In the genomic region with DNA sequence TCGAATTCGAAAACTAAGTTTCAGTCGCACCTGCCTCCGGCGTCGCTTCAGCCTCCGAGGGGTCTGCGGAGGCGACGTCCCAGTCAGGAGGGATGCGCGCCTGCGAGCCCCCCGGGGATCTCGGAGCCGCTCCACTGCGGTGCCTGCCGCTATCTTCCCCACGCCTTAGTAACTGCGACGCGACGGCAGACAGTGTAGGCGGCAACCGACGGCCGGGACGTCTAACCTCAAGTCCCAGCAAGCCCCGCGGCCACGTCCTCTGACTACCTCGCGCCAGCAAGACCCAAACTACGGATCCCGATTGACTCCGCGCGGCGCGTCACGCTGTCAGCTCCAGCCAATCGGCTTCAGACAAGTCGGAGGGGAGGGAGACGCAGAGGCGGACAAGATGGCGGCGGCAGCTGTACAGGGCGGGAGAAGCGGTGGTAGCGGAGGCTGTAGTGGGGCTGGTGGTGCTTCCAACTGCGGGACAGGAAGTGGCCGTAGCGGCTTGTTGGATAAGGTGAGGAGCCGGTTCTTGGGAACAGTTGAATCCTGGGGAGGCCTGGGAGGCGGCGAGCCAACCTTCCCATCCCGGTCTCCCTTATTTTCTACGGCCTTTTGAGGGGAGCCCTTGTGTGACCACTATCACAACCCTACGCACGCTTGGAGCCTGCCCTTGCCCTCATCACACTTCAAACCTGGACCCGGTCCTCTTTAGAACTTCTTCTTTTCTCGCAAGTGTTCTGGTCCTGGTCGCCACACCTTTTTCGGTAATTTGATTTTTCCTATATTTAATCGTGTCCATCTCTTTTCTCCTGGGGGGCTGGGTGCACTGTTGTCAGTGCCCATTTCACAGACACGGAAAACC, we compare ENCODE assay signal across 8 cellular contexts. TPM values are rescaled to one million over a fixed set of nuclear protein-coding genes. Genes with fewer than 3 reads are reported as not detected.
DNase-seq lines count a peak whose midpoint lies in the region; TF ChIP-seq lines count a peak whose summit lies in the region.

A gene (plus strand): TSS at position 369 of the 850 bp plus-strand sequence. CDS start 20 bp downstream, at position 389.
A gene with protein sequence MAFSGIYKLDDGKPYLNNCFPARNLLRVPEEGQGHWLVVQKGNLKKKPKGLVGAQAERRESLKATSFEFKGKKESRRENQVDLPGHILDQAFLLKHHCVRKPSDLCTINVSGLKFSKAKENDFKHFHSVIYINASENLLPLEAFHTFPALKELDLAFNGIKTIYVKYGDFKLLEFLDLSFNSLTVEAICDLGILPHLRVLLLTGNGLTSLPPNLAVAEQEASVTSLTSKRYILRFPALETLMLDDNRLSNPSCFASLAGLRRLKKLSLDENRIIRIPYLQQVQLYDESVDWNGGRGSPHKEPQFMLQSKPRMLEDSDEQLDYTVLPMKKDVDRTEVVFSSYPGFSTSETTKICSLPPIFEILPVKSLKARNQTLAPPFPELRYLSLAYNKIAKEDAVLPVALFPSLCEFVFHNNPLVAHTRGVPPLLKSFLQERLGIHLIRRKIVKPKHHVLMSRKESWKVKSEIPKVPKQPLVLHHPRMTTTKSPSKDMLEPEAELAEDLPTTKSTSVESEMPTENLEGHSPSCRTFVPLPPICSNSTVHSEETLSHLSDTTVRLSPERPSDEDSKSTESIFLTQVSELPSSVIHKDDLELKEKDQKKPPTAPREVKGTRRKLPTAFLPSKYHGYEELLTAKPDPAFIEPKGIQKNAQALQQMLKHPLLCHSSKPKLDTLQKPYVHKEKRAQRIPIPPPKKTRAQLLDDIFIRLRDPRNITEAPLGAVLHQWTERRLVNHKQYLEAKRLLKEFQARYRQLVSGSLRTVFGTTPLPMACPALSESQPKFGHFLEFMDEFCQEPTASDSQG (minus strand): TSS at position 194 of the 850 bp plus-strand sequence. CDS start 8,213 bp downstream, outside the sequence.

- H3K27ac Mint-ChIP-seq in HFFc6, result peak within 1 kb of the TSS; percentile 97
- H3K27ac Mint-ChIP-seq in activated naive CD4-positive, alpha-beta T cell treated with anti-CD3 and anti-CD28 coated beads, Interleukin-2, amount 50 U/mL, for 24 hours, result peak within 1 kb of the TSS; percentile 95

- no peaks in the 10 kb centered on the region for H3K27me3 ChIP-seq in suprapubic skin

- peaks cover 2% of the 10 kb centered on the region; the same call in 1 of the 2 replicates for H3K9me3 ChIP-seq in SK-N-MC (ENCODE audit: low read depth, low read length)
- no peaks in the 10 kb centered on the region for H3K9me3 ChIP-seq in suprapubic skin

- H3K9me3 Mint-ChIP-seq in HFFc6, result no peaks in the 10 kb centered on the region
- no peaks in the 10 kb centered on the region for H3K9me3 Mint-ChIP-seq in activated naive CD4-positive, alpha-beta T cell treated with anti-CD3 and anti-CD28 coated beads, Interleukin-2, amount 50 U/mL, for 24 hours

- TF ChIP-seq CTCF in HFFc6 (IDR thresholded peaks at IDR 0.05), result no peak
- TF ChIP-seq CTCF in NB4 (IDR thresholded peaks at IDR 0.05; ENCODE audit: low read depth, low read length), result no peak
- TF ChIP-seq CTCF in suprapubic skin (IDR thresholded peaks at IDR 0.05), result no peak

- H3K27me3 Mint-ChIP-seq in HFFc6 (ENCODE audit: insufficient read depth), result no peaks in the 10 kb centered on the region; the same call in 1 of the 2 replicates
- no peaks in the 10 kb centered on the region for H3K27me3 Mint-ChIP-seq in activated naive CD4-positive, alpha-beta T cell treated with anti-CD3 and anti-CD28 coated beads, Interleukin-2, amount 50 U/mL, for 24 hours

- H3K9ac ChIP-seq in SK-N-MC (ENCODE audit: insufficient read length), result peak within 1 kb of the TSS; percentile 99

- TF ChIP-seq EP300 in suprapubic skin (IDR thresholded peaks at IDR 0.05), result no peak

- TF ChIP-seq POLR2A in NB4 (IDR thresholded peaks at IDR 0.05; ENCODE audit: extremely low read depth, insufficient read length), result peak; percentile 79
- TF ChIP-seq POLR2A in suprapubic skin (IDR thresholded peaks at IDR 0.05), result peak; percentile 68

- H3K4me3 ChIP-seq in NB4 (ENCODE audit: low read depth, low read length) (peak within 1 kb of the TSS; percentile 89), SK-N-MC (peak within 1 kb of the TSS; percentile 98), suprapubic skin (peak within 1 kb of the TSS; percentile 89)

- peak within 1 kb of the TSS; percentile 100 for H3K4me3 Mint-ChIP-seq in HFFc6
- peak within 1 kb of the TSS; percentile 94 for H3K4me3 Mint-ChIP-seq in activated naive CD4-positive, alpha-beta T cell treated with anti-CD3 and anti-CD28 coated beads, Interleukin-2, amount 50 U/mL, for 24 hours

- H3K4me1 Mint-ChIP-seq in HFFc6 (ENCODE audit: low read depth), result peaks cover 46% of the 10 kb centered on the region
- peaks cover 56% of the 10 kb centered on the region for H3K4me1 Mint-ChIP-seq in activated naive CD4-positive, alpha-beta T cell treated with anti-CD3 and anti-CD28 coated beads, Interleukin-2, amount 50 U/mL, for 24 hours

- WGBS in suprapubic skin, result under 1% methylated on average over 25 of the region's 66 CpGs

- DNase-seq in GM04503 (ENCODE audit: low read depth) (peak; percentile 88), HFFc6 (peak; percentile 99), NB4 (ENCODE audit: low read depth) (peak; percentile 100), SK-N-MC (ENCODE audit: low read depth, low spot score) (peak; percentile 93), globus pallidus (ENCODE audit: low spot score) (peak; percentile 98), nucleus accumbens (lab: John Stamatoyannopoulos, UW) (peak; percentile 81 to 99 (median 97)), suprapubic skin (ENCODE audit: low spot score in 2 of 2) (peak; percentile 99 to 100)

- peaks cover 43% of the 10 kb centered on the region for H3K4me1 ChIP-seq in suprapubic skin

- peak within 1 kb of the TSS; percentile 65 for H3K27ac ChIP-seq in SK-N-MC
- H3K27ac ChIP-seq in suprapubic skin, result peak within 1 kb of the TSS; percentile 86

- H3K36me3 ChIP-seq in SK-N-MC (ENCODE audit: insufficient read depth, low read length) (peaks cover 34% of the 10 kb centered on the region), suprapubic skin (peaks cover 7% of the 10 kb centered on the region)

- H3K36me3 Mint-ChIP-seq in HFFc6 (ENCODE audit: low read depth), result peaks cover 16% of the 10 kb centered on the region
- peaks cover 6% of the 10 kb centered on the region for H3K36me3 Mint-ChIP-seq in activated naive CD4-positive, alpha-beta T cell treated with anti-CD3 and anti-CD28 coated beads, Interleukin-2, amount 50 U/mL, for 24 hours

RNA-seq across cellular contexts. Expression of the first gene that starts in this region (rescaled TPM):
- total RNA-seq in HFFc6 (2021; fragmentation: NEBNext Ultra II Directional; extraction: Animal tissue kit (Norgen Biotek cat#: 25700)), result 100 to 1,000 TPM; 152 to 190 (median 168) TPM
- 10 to 100 TPM; 16.3 to 34.5 (median 20.1) TPM for total RNA-seq in suprapubic skin

RNA-seq across cellular contexts. Expression of the second gene that starts in this region (rescaled TPM):
- 1 to 10 TPM; 5.4 to 7.0 (median 6.0) TPM for total RNA-seq in HFFc6 (2021; fragmentation: NEBNext Ultra II Directional; extraction: Animal tissue kit (Norgen Biotek cat#: 25700))
- 10 to 100 TPM; 10.5 to 17.4 (median 13.7) TPM for total RNA-seq in suprapubic skin

Comparison
In these comparisons a context has a peak if more than half of its experiments do, and no peak if none do; other contexts are left out.
1. Peak in every context shown above with its lines: DNase-seq, H3K4me3 ChIP-seq and H3K27ac ChIP-seq.
2. RNA of the first gene that starts in this region (total RNA-seq): 152 to 190 TPM in HFFc6; 16.3 to 34.5 TPM in suprapubic skin; every median in the first group is over 4 times any median in the second.